22 cellular contexts compared by ENCODE assay signal in genomic region chr22:26912985-26913384, GRCh38.
"Had no signal": no experiment of that assay in that cellular context is flagged by ENCODE, and none has a peak within 500 bp of the region (broad histone marks: within the 10 kb centered on the region; RNA-seq: fewer than 3 reads in every experiment).

No MANE protein-coding gene starts in this region.

- H3K4me3 ChIP-seq: SK-N-MC had no signal

- DNase-seq: activated CD4-positive, alpha-beta memory T cell treated with anti-CD3 and anti-CD28 coated beads, Interleukin-2, amount 10 ng/mL, durations not matched to agents 7 days and 5 days; activated CD4-positive, alpha-beta T cell treated with anti-CD3 and anti-CD28 coated beads, Interleukin-2, amount 50 U/mL, for 1 hour; activated CD4-positive, CD25-positive, alpha-beta regulatory T cell; activated gamma-delta T cell treated with Interleukin-2 at 50 U/mL for 16 hours; activated naive CD4-positive, alpha-beta T cell treated with anti-CD3 and anti-CD28 coated beads, Interleukin-2, amount 10 ng/mL, durations not matched to agents 7 days and 5 days; activated naive CD8-positive, alpha-beta T cell treated with anti-CD3 and anti-CD28 coated beads for 36 hours; activated T-cell treated with anti-CD3 and anti-CD28 coated beads, Interleukin-2, amount 50 U/mL, for 72 hours; central memory CD4-positive, alpha-beta T cell; KBM-7; NCI-H1048; NCI-H146; NCI-H187 treated with DMSO at 0.1 percent for 48 hours; NCI-H345; NCI-H510A; NCI-H82; RPMI8226; T-helper 1 cell had no signal

- H3K27ac ChIP-seq: SK-N-MC, VCaP had no signal

- ATAC-seq: activated T-cell treated with anti-CD3 and anti-CD28 coated beads, Interleukin-2, amount 50 U/mL, for 72 hours; Panc1; Right ventricle myocardium inferior had no signal

- FAIRE-seq: bronchial epithelial cell had no signal
